Comparison of ENCODE assay signal across 27 cellular contexts in genomic region chr13:93462151-93462550, GRCh38.
"Had no signal": no experiment of that assay in that cellular context is flagged by ENCODE, and none has a peak within 500 bp of the region (broad histone marks: within the 10 kb centered on the region; RNA-seq: fewer than 3 reads in every experiment).

No MANE protein-coding gene starts in this region.

- H3K27me3 ChIP-seq: brain microvascular endothelial cell, esophagus squamous epithelium, gastroesophageal sphincter had no signal

- H3K4me3 ChIP-seq: esophagus squamous epithelium, gastroesophageal sphincter had no signal

- H3K9me3 ChIP-seq: esophagus squamous epithelium, gastroesophageal sphincter had no signal

- H3K27ac ChIP-seq: brain microvascular endothelial cell, epithelial cell of prostate, esophagus squamous epithelium, gastroesophageal sphincter had no signal

- H3K36me3 ChIP-seq: brain microvascular endothelial cell, esophagus squamous epithelium, gastroesophageal sphincter had no signal

- ATAC-seq: activated CD4-positive, CD25-positive, alpha-beta regulatory T cell treated with anti-CD3 and anti-CD28 coated beads, Interleukin-2, amount 50 U/mL, for 24 hours; activated CD8-positive, alpha-beta T cell treated with anti-CD3 and anti-CD28 coated beads for 36 hours; activated T-cell treated with anti-CD3 and anti-CD28 coated beads, Interleukin-2, amount 50 U/mL, for 4 hours; activated T-helper 17 cell treated with anti-CD3 and anti-CD28 coated beads, Interleukin-2, amount 50 U/mL, for 72 hours; effector memory CD8-positive, alpha-beta T cell; gastroesophageal sphincter had no signal

- DNase-seq: activated B cell treated with CpG ODN at 0.5 μM for 24 hours; activated CD4-positive, alpha-beta T cell treated with anti-CD3 and anti-CD28 coated beads for 48 hours; activated CD4-positive, alpha-beta T cell treated with anti-CD3 and anti-CD28 coated beads, Interleukin-2, amount 50 U/mL, for 1 hour; activated CD4-positive, alpha-beta T cell treated with anti-CD3 and anti-CD28 coated beads, Interleukin-2, amount 50 U/mL, for 48 hours; activated CD8-positive, alpha-beta memory T cell treated with anti-CD3 and anti-CD28 coated beads for 24 hours; activated CD8-positive, alpha-beta T cell treated with anti-CD3 and anti-CD28 coated beads for 36 hours; activated effector memory CD4-positive, alpha-beta T cell treated with Interleukin-2 at 50 U/mL for 16 hours; activated gamma-delta T cell treated with Interleukin-2 at 50 U/mL for 16 hours; activated naive CD4-positive, alpha-beta T cell treated with anti-CD3 and anti-CD28 coated beads, Interleukin-2, amount 50 U/mL, for 16 hours; activated naive CD4-positive, alpha-beta T cell treated with Interleukin-2 at 50 U/mL for 16 hours; activated T-cell treated with anti-CD3 and anti-CD28 coated beads, Interleukin-2, amount 50 U/mL, for 4 hours; amniotic stem cell; anterior cingulate cortex; brain microvascular endothelial cell; cortex of kidney; dermis blood vessel endothelial cell; effector CD4-positive, alpha-beta T cell; effector memory CD8-positive, alpha-beta T cell; esophagus squamous epithelium; foreskin melanocyte; hippocampal formation; T1000; WERI-Rb-1 had no signal

- H3K4me1 ChIP-seq: esophagus squamous epithelium, gastroesophageal sphincter had no signal
